In the genomic region with DNA sequence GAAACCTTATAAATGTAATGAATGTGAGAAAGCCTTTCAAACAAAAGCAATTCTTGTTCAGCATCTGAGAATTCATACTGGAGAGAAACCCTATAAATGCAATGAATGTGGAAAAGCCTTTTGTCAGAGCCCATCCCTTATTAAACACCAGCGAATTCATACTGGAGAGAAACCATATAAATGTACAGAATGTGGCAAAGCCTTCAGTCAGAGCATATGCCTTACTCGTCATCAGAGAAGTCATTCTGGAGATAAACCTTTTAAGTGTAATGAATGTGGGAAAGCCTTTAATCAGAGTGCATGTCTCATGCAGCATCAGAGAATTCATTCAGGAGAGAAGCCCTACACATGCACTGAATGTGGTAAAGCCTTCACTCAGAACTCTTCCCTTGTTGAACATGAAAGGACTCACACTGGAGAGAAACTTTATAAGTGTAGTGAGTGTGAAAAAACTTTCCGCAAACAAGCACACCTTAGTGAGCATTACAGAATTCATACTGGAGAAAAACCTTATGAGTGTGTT, we compare ENCODE assay signal across 1 cellular context.
A peak's percentile ranks its signal among the peaks of the same experiment; 100 is the strongest.
TF ChIP-seq lines count a peak whose summit lies in the region.

No MANE protein-coding gene starts in this region.

TF ChIP-seq in K562, 482 proteins besides CTCF, POLR2A, EP300 and RAD21:
- TF ChIP-seq ZNF274 (IDR thresholded peaks at IDR 0.05; ENCODE audit: borderline replicate concordance, low read depth, low read length) (peak; percentile 97), GTF2A2 (tag; IDR thresholded peaks at IDR 0.05) (no peak), ZNF347 (CRISPR knock-in tag; IDR thresholded peaks at IDR 0.05; ENCODE audit: low read depth) (no peak), TBP (optimal IDR thresholded peaks at IDR 0.05; ENCODE audit: low read depth, low read length) (no peak), CBX3 (IDR thresholded peaks at IDR 0.05; ENCODE audit: borderline replicate concordance in 1 of 2, low read length in 2 of 2) (0 out of 3 replicates have a peak, but pooled peaks of 1 of the 2 experiments have one; percentile 7), ARNT (IDR thresholded peaks at IDR 0.05) (no peak), ZNF75A (CRISPR knock-in tag; IDR thresholded peaks at IDR 0.05) (peak; percentile 85)
